ENCODE assay signal across 1 cellular context in the genomic region with DNA sequence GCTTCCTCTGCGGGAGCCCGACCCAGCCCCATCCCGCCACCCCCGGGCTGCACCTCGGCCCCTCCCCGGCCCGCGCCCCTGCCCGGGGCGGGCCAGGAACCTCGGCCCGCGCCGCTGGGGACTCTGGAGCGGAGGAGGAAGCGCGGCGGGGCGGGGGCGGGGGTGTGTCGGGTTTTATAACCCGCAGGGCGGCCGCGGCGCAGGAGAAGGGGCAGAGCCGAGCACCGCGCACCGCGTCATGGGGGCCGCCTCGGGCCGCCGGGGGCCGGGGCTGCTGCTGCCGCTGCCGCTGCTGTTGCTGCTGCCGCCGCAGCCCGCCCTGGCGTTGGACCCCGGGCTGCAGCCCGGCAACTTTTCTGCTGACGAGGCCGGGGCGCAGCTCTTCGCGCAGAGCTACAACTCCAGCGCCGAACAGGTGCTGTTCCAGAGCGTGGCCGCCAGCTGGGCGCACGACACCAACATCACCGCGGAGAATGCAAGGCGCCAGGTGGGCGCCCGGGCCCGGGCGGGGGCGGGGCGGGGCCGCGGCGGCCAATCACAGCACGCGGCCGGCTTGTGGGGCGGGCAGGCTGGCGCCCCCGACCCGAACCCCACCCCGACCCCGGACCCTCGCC.
TF ChIP-seq lines count a peak whose summit lies in the region.

A gene (plus strand): TSS at position 205 of the 614 bp plus-strand sequence. CDS start 34 bp downstream, at position 239.

TF ChIP-seq in GM23338, 12 proteins besides CTCF, POLR2A, EP300 and RAD21 (continued from another document):
- TF ChIP-seq, protein P1, sequence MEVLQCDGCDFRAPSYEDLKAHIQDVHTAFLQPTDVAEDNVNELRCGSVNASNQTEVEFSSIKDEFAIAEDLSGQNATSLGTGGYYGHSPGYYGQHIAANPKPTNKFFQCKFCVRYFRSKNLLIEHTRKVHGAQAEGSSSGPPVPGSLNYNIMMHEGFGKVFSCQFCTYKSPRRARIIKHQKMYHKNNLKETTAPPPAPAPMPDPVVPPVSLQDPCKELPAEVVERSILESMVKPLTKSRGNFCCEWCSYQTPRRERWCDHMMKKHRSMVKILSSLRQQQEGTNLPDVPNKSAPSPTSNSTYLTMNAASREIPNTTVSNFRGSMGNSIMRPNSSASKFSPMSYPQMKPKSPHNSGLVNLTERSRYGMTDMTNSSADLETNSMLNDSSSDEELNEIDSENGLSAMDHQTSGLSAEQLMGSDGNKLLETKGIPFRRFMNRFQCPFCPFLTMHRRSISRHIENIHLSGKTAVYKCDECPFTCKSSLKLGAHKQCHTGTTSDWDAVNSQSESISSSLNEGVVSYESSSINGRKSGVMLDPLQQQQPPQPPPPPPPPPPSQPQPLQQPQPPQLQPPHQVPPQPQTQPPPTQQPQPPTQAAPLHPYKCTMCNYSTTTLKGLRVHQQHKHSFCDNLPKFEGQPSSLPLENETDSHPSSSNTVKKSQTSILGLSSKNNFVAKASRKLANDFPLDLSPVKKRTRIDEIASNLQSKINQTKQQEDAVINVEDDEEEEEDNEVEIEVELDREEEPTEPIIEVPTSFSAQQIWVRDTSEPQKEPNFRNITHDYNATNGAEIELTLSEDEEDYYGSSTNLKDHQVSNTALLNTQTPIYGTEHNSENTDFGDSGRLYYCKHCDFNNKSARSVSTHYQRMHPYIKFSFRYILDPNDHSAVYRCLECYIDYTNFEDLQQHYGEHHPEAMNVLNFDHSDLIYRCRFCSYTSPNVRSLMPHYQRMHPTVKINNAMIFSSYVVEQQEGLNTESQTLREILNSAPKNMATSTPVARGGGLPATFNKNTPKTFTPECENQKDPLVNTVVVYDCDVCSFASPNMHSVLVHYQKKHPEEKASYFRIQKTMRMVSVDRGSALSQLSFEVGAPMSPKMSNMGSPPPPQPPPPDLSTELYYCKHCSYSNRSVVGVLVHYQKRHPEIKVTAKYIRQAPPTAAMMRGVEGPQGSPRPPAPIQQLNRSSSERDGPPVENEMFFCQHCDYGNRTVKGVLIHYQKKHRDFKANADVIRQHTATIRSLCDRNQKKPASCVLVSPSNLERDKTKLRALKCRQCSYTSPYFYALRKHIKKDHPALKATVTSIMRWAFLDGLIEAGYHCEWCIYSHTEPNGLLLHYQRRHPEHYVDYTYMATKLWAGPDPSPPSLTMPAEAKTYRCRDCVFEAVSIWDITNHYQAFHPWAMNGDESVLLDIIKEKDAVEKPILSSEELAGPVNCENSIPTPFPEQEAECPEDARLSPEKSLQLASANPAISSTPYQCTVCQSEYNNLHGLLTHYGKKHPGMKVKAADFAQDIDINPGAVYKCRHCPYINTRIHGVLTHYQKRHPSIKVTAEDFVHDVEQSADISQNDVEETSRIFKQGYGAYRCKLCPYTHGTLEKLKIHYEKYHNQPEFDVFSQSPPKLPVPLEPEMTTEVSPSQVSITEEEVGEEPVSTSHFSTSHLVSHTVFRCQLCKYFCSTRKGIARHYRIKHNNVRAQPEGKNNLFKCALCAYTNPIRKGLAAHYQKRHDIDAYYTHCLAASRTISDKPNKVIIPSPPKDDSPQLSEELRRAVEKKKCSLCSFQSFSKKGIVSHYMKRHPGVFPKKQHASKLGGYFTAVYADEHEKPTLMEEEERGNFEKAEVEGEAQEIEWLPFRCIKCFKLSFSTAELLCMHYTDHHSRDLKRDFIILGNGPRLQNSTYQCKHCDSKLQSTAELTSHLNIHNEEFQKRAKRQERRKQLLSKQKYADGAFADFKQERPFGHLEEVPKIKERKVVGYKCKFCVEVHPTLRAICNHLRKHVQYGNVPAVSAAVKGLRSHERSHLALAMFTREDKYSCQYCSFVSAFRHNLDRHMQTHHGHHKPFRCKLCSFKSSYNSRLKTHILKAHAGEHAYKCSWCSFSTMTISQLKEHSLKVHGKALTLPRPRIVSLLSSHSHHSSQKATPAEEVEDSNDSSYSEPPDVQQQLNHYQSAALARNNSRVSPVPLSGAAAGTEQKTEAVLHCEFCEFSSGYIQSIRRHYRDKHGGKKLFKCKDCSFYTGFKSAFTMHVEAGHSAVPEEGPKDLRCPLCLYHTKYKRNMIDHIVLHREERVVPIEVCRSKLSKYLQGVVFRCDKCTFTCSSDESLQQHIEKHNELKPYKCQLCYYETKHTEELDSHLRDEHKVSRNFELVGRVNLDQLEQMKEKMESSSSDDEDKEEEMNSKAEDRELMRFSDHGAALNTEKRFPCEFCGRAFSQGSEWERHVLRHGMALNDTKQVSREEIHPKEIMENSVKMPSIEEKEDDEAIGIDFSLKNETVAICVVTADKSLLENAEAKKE (CRISPR knock-in tag; IDR thresholded peaks at IDR 0.05): no peak
- no peak; the same call in none of the 2 replicates for TF ChIP-seq POLR2AphosphoS5 (IDR thresholded peaks at IDR 0.05; ENCODE audit: low read depth)
TF ChIP-seq in GM23338: peak in this region for 1.
